ENCODE assay signal across 11 cellular contexts in the genomic region with DNA sequence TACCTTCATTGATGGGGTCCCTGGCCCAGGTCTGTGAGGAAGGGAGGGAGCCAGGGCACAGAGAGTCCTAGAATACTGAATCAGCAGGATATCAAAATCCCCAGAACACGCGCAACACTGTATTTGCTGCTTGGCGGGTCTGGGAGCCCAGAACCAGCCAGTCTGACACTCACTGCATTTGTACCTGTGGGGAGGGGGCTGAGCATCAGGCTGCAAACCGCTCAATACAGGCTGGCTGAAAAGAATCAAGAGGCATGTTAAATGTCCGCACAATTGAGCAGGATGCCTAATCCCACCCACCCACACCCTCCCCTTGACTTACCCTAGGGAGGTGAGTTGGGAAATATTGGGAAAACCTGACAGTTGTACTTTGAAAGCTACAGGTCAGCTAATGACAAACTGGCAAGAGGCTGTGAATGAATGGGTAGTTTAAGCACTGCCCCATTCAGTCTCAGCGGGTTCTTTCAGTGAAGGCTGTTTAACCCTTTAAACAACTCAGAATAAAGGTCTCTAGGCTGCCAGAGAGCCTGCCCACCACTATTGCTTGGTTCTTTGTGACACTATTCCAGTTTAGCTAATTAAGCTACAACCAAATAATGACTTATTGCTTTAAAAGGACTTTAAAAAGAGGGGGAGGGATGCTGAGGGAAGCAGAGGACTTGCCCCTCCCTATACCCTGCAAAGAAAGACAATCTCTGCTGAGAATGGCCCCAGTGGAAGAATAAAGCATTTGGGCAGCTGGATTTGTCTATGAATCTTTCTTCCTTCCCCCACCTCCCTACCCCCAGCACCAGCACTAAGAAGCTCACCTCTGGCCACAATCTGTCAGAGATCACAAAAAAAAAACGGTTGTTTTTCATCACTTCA. TPM values are rescaled to one million over a fixed set of nuclear protein-coding genes. Genes with fewer than 3 reads are reported as not detected.
DNase-seq lines count a peak whose midpoint lies in the region; ATAC-seq and TF ChIP-seq lines count a peak whose summit lies in the region.
"Had no signal": no experiment of that assay in that cellular context is flagged by ENCODE, and none has a peak within 500 bp of the region (broad histone marks: within the 10 kb centered on the region; RNA-seq: fewer than 3 reads in every experiment).

No MANE protein-coding gene starts in this region.

- peak; percentile 10 for DNase-seq in cardiac septum (ENCODE audit: low spot score)
- DNase-seq in left ventricle myocardium superior, result no peak
- DNase-seq in ecto neural progenitor cell (ENCODE audit: low spot score), result peak; percentile 57
- no peak for DNase-seq in lower lobe of right lung
- no peak for DNase-seq in upper lobe of left lung
- DNase-seq in NCI-H446 treated with DMSO at 0.1 percent for 48 hours (lab: John Stamatoyannopoulos, UW), result no peak
- DNase-seq: activated CD4-positive, alpha-beta T cell treated with anti-CD3 and anti-CD28 coated beads, Interleukin-2, amount 50 U/mL, for 48 hours; AML-193; NCI-H1436 treated with DMSO at 0.1 percent for 48 hours had no signal

- H3K4me1 ChIP-seq in lower lobe of right lung (peaks cover 90% of the 10 kb centered on the region), upper lobe of left lung (peaks cover 63 to 80% (median 72%) of the 10 kb centered on the region in 4 donors)

- H3K27me3 ChIP-seq in lower lobe of right lung (ENCODE audit: low read depth) (peaks cover 25% of the 10 kb centered on the region), upper lobe of left lung (peaks cover 0 to 5% (median 0%) of the 10 kb centered on the region in 4 donors)

- H3K36me3 ChIP-seq in lower lobe of right lung, result peaks cover under 1% of the 10 kb centered on the region
- peaks cover 0 to 6% (median 2%) of the 10 kb centered on the region in 4 donors for H3K36me3 ChIP-seq in upper lobe of left lung

- TF ChIP-seq POLR2A in upper lobe of left lung (IDR thresholded peaks at IDR 0.05), result no peak

- no peak for TF ChIP-seq EP300 in upper lobe of left lung (IDR thresholded peaks at IDR 0.05)

- TF ChIP-seq CTCF in lower lobe of right lung (IDR thresholded peaks at IDR 0.05) (no peak), upper lobe of left lung (IDR thresholded peaks at IDR 0.05) (no peak)

- H3K9me3 ChIP-seq in lower lobe of right lung, result no peaks in the 10 kb centered on the region
- no peaks in the 10 kb centered on the region for H3K9me3 ChIP-seq in upper lobe of left lung

- H3K27ac ChIP-seq in lower lobe of right lung, result peak overlapping the region; percentile 97
- peak overlapping the region; percentile 48 to 95 (median 93) for H3K27ac ChIP-seq in upper lobe of left lung

- no peak for ATAC-seq in left ventricle myocardium superior
- no peak for ATAC-seq in lower lobe of right lung
- ATAC-seq in upper lobe of left lung (ENCODE audit: low FRiP score in 2 of 2), result no peak
- no peak for ATAC-seq in GM18517 (IDR thresholded peaks at IDR 0.05; ENCODE audit: unreplicated experiment)
- no peak for ATAC-seq in HG03045 (IDR thresholded peaks at IDR 0.05; ENCODE audit: unreplicated experiment)

- H3K4me3 ChIP-seq in lower lobe of right lung (peak overlapping the region; percentile 76), upper lobe of left lung (peak overlapping the region in 3 of 4 donors; percentile 69 to 81 (median 81))

- intact Hi-C loops in cardiac septum (cut with DNase I), result loop anchor here (5.0 to 10.0 kb wide), 3 partner anchors 37 to 385 kb away; no protein-coding TSS in a partner anchor
- intact Hi-C loops in left ventricle myocardium superior (cut with micrococcal nuclease), result loop anchor here (10.0 kb wide), 2 partner anchors 165 to 225 kb away; no protein-coding TSS in a partner anchor
- intact Hi-C loops in lower lobe of right lung (cut with DNase I), result no loop called here

- 31 to 37% methylated on average over 7 of the region's 7 CpGs for WGBS in upper lobe of left lung, 2 donors

RNA-seq across cellular contexts. Expression of a gene that starts 5.0 kb away (rescaled TPM):
- total RNA-seq in cardiac septum (20.6 TPM), left ventricle myocardium superior (8.3 TPM), lower lobe of right lung (42.7 TPM), upper lobe of left lung (10 to 100 TPM; 30.4 to 81.2 (median 43.3) TPM)

Comparison
In these comparisons a context has a peak if more than half of its experiments do, and no peak if none do; other contexts are left out.
1. DNase-seq: peak in cardiac septum (single experiment) and ecto neural progenitor cell (single experiment); none in left ventricle myocardium superior (single experiment), lower lobe of right lung (single experiment), upper lobe of left lung (0 of 2) and NCI-H446 treated with DMSO at 0.1 percent for 48 hours (single experiment).